Comparison of ENCODE assay signal across 9 cellular contexts in genomic region chr1:39080269-39080826, GRCh38. TPM values are rescaled to one million over a fixed set of nuclear protein-coding genes. Genes with fewer than 3 reads are reported as not detected.
DNase-seq lines count a peak whose midpoint lies in the region; ATAC-seq and TF ChIP-seq lines count a peak whose summit lies in the region.
"Had no signal": no experiment of that assay in that cellular context is flagged by ENCODE, and none has a peak within 500 bp of the region (broad histone marks: within the 10 kb centered on the region; RNA-seq: fewer than 3 reads in every experiment).

No MANE protein-coding gene starts in this region.

- no peak overlapping the region for H3K9ac ChIP-seq in HUES6 (ENCODE audit: low read length)

- H3K9me3 Mint-ChIP-seq in CD14-positive monocyte = peaks cover 0 to 6% (median 2%) of the 10 kb centered on the region in 7 donors

- TF ChIP-seq CTCF in CD14-positive monocyte (IDR thresholded peaks at IDR 0.05) (no peak), osteoblast (IDR thresholded peaks at IDR 0.05; ENCODE audit: extremely low read depth, low read depth, low read length) (no peak)

- H3K27ac Mint-ChIP-seq in CD14-positive monocyte = no peak overlapping the region

- peaks cover 59% of the 10 kb centered on the region for H3K27me3 ChIP-seq in HUES6 (ENCODE audit: control insufficient read depth, insufficient read depth, low read length)
- peaks cover 16% of the 10 kb centered on the region for H3K27me3 ChIP-seq in ectodermal cell (ENCODE audit: control insufficient read depth, insufficient read depth, low read length, poor library complexity, severe bottlenecking)
- peaks cover 14% of the 10 kb centered on the region for H3K27me3 ChIP-seq in osteoblast (ENCODE audit: insufficient read depth, low read length)

- H2AFZ ChIP-seq in osteoblast (ENCODE audit: low read length) = peak overlapping the region; percentile 40

- no peaks in the 10 kb centered on the region for H3K9me3 ChIP-seq in HUES6 (ENCODE audit: control insufficient read depth, insufficient read depth, low read depth, low read length)
- H3K9me3 ChIP-seq in ectodermal cell (ENCODE audit: control insufficient read depth, low read length) = no peaks in the 10 kb centered on the region
- no peaks in the 10 kb centered on the region for H3K9me3 ChIP-seq in osteoblast (ENCODE audit: low read depth, low read length)

- ATAC-seq in left colon = no peak

- intact Hi-C loops in CD14-positive monocyte (cut with micrococcal nuclease) (no loop called here), left colon (cut with DNase I, micrococcal nuclease) (no loop called here), head of caudate nucleus (cut with DNase I) (no loop called here)

- DNase-seq in CD14-positive monocyte (ENCODE audit: low spot score) (no peak), osteoblast (ENCODE audit: insufficient read length, low spot score, missing footprints) (peak; percentile 73), NCI-H1436 treated with DMSO at 0.1 percent for 48 hours (lab: John Stamatoyannopoulos, UW) (no peak), SHP77 (lab: John Stamatoyannopoulos, UW) (no peak), left colon (no peak), head of caudate nucleus (no peak)
- DNase-seq: NCI-H1048 had no signal

- peaks cover 18% of the 10 kb centered on the region for H3K4me1 Mint-ChIP-seq in CD14-positive monocyte

- H3K4me1 ChIP-seq in HUES6 (ENCODE audit: control insufficient read depth, insufficient read depth, low read length) (peaks cover 7% of the 10 kb centered on the region; the same call in 1 of the 2 replicates), ectodermal cell (ENCODE audit: control insufficient read depth, insufficient read depth, low read length) (peaks cover 9% of the 10 kb centered on the region), osteoblast (ENCODE audit: insufficient read depth, low read length) (peaks cover 10% of the 10 kb centered on the region)

- H3K4me2 ChIP-seq in osteoblast (ENCODE audit: insufficient read depth, low read length) = peak overlapping the region; percentile 75

- no peaks in the 10 kb centered on the region for H3K79me2 ChIP-seq in osteoblast (ENCODE audit: insufficient read depth, low read length)

- H3K27ac ChIP-seq in HUES6 (ENCODE audit: low read depth, low read length) = no peak overlapping the region
- no peak overlapping the region for H3K27ac ChIP-seq in ectodermal cell (ENCODE audit: insufficient read depth, low read depth, low read length, poor library complexity, severe bottlenecking)
- no peak overlapping the region for H3K27ac ChIP-seq in osteoblast (ENCODE audit: low read depth, low read length)

- peaks cover 0 to 9% of the 10 kb centered on the region in 2 donors for H3K36me3 Mint-ChIP-seq in CD14-positive monocyte

- H4K20me1 ChIP-seq in osteoblast (ENCODE audit: insufficient read depth, low read length) = no peaks in the 10 kb centered on the region

- peak overlapping the region; percentile 60 to 83 for H3K4me3 Mint-ChIP-seq in CD14-positive monocyte

- peaks cover 29 to 46% (median 37%) of the 10 kb centered on the region in 3 donors for H3K27me3 Mint-ChIP-seq in CD14-positive monocyte (ENCODE audit: low read depth in 3 of 3)

- 72 to 73% methylated on average over 12 of the region's 12 CpGs for WGBS in ectodermal cell, 2 experiments

- H3K4me3 ChIP-seq in HUES6 (ENCODE audit: low read depth, low read length) (peak overlapping the region; percentile 62), ectodermal cell (ENCODE audit: insufficient read depth, low read depth, low read length) (peak overlapping the region; percentile 55), osteoblast (ENCODE audit: insufficient read depth, low read length) (peak overlapping the region; percentile 62)

- H3K36me3 ChIP-seq in HUES6 (ENCODE audit: control insufficient read depth, insufficient read depth, low read length) = no peaks in the 10 kb centered on the region
- H3K36me3 ChIP-seq in ectodermal cell (ENCODE audit: control insufficient read depth, insufficient read depth, low read length) = no peaks in the 10 kb centered on the region
- no peaks in the 10 kb centered on the region for H3K36me3 ChIP-seq in osteoblast (ENCODE audit: insufficient read depth, low read length)

RNA-seq across cellular contexts. Expression of gene NDUFS5, which starts 54.2 kb away (rescaled TPM):
- 100 to 1,000 TPM; 393 to 463 TPM for polyA plus RNA-seq in CD14-positive monocyte
- 378 TPM for polyA plus RNA-seq in ectodermal cell (2013, experiment 1 of 4)
- polyA plus RNA-seq in ectodermal cell (2013, experiment 2 of 4) = 374 TPM
- 356 TPM for polyA plus RNA-seq in ectodermal cell (2013, experiment 3 of 4)
- 399 TPM for polyA plus RNA-seq in ectodermal cell (2013, experiment 4 of 4)
- total RNA-seq in osteoblast = 240 and 243 TPM in 2 replicates
- 100 to 1,000 TPM; 171 to 193 TPM for total RNA-seq in left colon
